ENCODE assay signal across 12 cellular contexts in the genomic region with DNA sequence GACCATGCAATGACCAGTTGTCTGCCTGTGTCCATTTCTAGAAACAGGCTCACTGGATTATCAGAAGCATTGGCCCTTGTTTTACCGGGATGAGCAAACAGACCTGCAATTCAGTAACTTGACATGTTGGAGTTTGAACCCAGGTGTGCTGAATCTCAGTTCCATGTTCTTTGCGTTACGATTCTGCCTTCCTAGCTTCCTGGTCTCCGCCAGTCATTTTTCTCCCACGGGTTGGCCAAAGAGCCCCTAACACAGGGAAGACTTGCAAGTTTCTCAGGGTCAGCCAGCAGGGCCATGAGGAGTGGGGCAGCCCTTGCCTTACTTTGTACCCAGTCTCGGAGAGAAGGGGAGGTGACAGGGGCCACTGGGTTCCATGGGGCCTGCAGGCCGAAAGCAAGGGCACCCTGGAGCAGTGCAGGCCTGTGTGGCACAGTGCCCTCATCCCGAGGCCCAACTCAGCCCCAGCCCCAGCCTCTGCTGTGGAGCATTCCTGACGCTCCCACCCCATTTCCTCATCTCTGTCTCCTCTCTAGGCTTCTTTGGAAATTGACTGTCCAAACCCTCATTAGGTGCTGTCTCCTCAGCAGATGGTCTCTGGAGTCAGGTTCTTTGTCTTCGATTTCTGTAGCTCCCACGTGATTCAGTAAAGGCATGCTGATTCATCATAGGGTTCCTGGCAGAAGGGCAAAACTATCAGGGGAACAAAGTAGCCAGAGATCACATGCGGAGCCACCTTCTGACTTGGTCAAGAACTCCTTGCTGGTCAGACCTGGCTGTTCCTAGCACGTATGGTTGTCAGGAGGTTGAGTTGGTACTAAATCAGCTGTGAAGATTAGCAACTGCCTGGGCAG. TPM values are rescaled to one million over a fixed set of nuclear protein-coding genes. Genes with fewer than 3 reads are reported as not detected.
DNase-seq lines count a peak whose midpoint lies in the region; ATAC-seq, FAIRE-seq and TF ChIP-seq lines count a peak whose summit lies in the region.
"Had no signal": no experiment of that assay in that cellular context is flagged by ENCODE, and none has a peak within 500 bp of the region (broad histone marks: within the 10 kb centered on the region; RNA-seq: fewer than 3 reads in every experiment).

No MANE protein-coding gene starts in this region.

- H3K36me3 ChIP-seq in SK-N-SH (replicated peaks in 1 of 2; ENCODE audit: control insufficient read depth in 1 of 2, insufficient read depth in 2 of 2, low read length in 1 of 2) (no peaks in the 10 kb centered on the region), osteoblast (ENCODE audit: insufficient read depth, low read length) (no peaks in the 10 kb centered on the region), OCI-LY7 (ENCODE audit: insufficient read depth, low read length) (0 out of 2 replicates have a peak, but pooled peaks cover 7% of the 10 kb centered on the region)

- DNase-seq in GM12892 (ENCODE audit: insufficient read length) = no peak
- no peak for DNase-seq in SK-N-SH
- DNase-seq in fibroblast of pulmonary artery (ENCODE audit: low read depth) = peak; percentile 49
- DNase-seq in osteoblast (ENCODE audit: insufficient read length, low spot score, missing footprints) = peak; percentile 81
- no peak for DNase-seq in HPDE6-E6E7 (ENCODE audit: extremely low spot score)
- no peak for DNase-seq in NCI-H187 (lab: John Stamatoyannopoulos, UW)
- no peak for DNase-seq in OCI-LY7 (ENCODE audit: low spot score)
- DNase-seq: activated T-cell treated with anti-CD3 and anti-CD28 coated beads, Interleukin-2, amount 50 U/mL, for 1 hour; Karpas-422; NCI-H526 had no signal

- 93% methylated on average over 12 of the region's 13 CpGs for WGBS in SK-N-SH (ENCODE audit: low lambda C conversion rate)

- H3K27me3 ChIP-seq in SK-N-SH (ENCODE audit: insufficient read depth) = no peaks in the 10 kb centered on the region
- H3K27me3 ChIP-seq in osteoblast (ENCODE audit: insufficient read depth, low read length) = no peaks in the 10 kb centered on the region

- no peak for ATAC-seq in GM21515 (IDR thresholded peaks at IDR 0.05; ENCODE audit: unreplicated experiment)

- TF ChIP-seq POLR2A in GM12892 (IDR thresholded peaks at IDR 0.05; ENCODE audit: low read depth, low read length) = no peak

- no peaks in the 10 kb centered on the region for H3K9me3 ChIP-seq in SK-N-SH
- no peaks in the 10 kb centered on the region for H3K9me3 ChIP-seq in osteoblast (ENCODE audit: low read depth, low read length)
- no peaks in the 10 kb centered on the region for H3K9me3 ChIP-seq in OCI-LY7 (ENCODE audit: low read length)
- H3K9me3 ChIP-seq: Caco-2 had no signal

- H3K4me1 ChIP-seq in SK-N-SH (ENCODE audit: control insufficient read depth in 1 of 2, insufficient read depth in 2 of 2, low read depth in 1 of 2, low read length in 1 of 2) = no peaks in the 10 kb centered on the region; a peak in 1 of 4 replicates
- H3K4me1 ChIP-seq in osteoblast (ENCODE audit: insufficient read depth, low read length) = peaks cover 13% of the 10 kb centered on the region
- peaks cover 31% of the 10 kb centered on the region for H3K4me1 ChIP-seq in OCI-LY7 (ENCODE audit: insufficient read depth, low read length, poor library complexity, severe bottlenecking)

- no peak overlapping the region for H2AFZ ChIP-seq in SK-N-SH (ENCODE audit: low read depth)
- H2AFZ ChIP-seq in osteoblast (ENCODE audit: low read length) = no peak overlapping the region
- no peak overlapping the region for H2AFZ ChIP-seq in OCI-LY7 (ENCODE audit: low read length)

- CTCF ChIA-PET in SK-N-SH (lab: Yijun Ruan, JAX) (interaction anchor here (1.5 kb wide), 1 partner anchor 19 kb away, joined by 3 read pairs; no protein-coding TSS in a partner anchor), OCI-LY7 (lab: Charles Lee; ENCODE audit: unreplicated experiment) (no interaction called here)

- BruUV-seq in OCI-LY7 (replicated peaks; lab: Mats Ljungman, UMichigan) = no TSS peak

- TF ChIP-seq RAD21 in SK-N-SH (IDR thresholded peaks at IDR 0.05; ENCODE audit: low read length) = no peak

- no peak overlapping the region for H3K4me3 ChIP-seq in SK-N-SH (ENCODE audit: low read depth in 2 of 2, low read length in 1 of 2)
- H3K4me3 ChIP-seq in fibroblast of pulmonary artery (replicated peaks; ENCODE audit: low read depth, low read length) = no peak overlapping the region
- H3K4me3 ChIP-seq in osteoblast (ENCODE audit: insufficient read depth, low read length) = no peak overlapping the region
- no peak overlapping the region for H3K4me3 ChIP-seq in OCI-LY7 (ENCODE audit: low read depth, low read length, poor library complexity, severe bottlenecking)

- H3K9ac ChIP-seq in SK-N-SH = no peak overlapping the region

- TF ChIP-seq CTCF in SK-N-SH (IDR thresholded peaks at IDR 0.05) (no peak), fibroblast of pulmonary artery (IDR thresholded peaks at IDR 0.05; ENCODE audit: low read length, missing control alignments) (no peak), osteoblast (IDR thresholded peaks at IDR 0.05; ENCODE audit: extremely low read depth, low read depth, low read length) (no peak), OCI-LY7 (conservative IDR thresholded peaks at IDR 0.05; ENCODE audit: low read length) (no peak)

- H3K9me2 ChIP-seq in SK-N-SH (no peaks in the 10 kb centered on the region), OCI-LY7 (ENCODE audit: insufficient read depth, low read length) (no peaks in the 10 kb centered on the region)

- peak; percentile 53 for FAIRE-seq in GM12892 (lab: Jason Lieb, UNC)

- peaks cover 67% of the 10 kb centered on the region for H3K79me2 ChIP-seq in SK-N-SH (ENCODE audit: insufficient read depth)
- H3K79me2 ChIP-seq in osteoblast (ENCODE audit: insufficient read depth, low read length) = peaks cover 64% of the 10 kb centered on the region
- peaks cover 41% of the 10 kb centered on the region; the same call in 1 of the 2 replicates for H3K79me2 ChIP-seq in OCI-LY7 (ENCODE audit: insufficient read depth, low read depth, low read length)

- no peak overlapping the region for H3K4me2 ChIP-seq in SK-N-SH
- H3K4me2 ChIP-seq in osteoblast (ENCODE audit: insufficient read depth, low read length) = no peak overlapping the region
- H3K4me2 ChIP-seq in OCI-LY7 (ENCODE audit: low read length) = no peak overlapping the region

- POLR2A ChIA-PET in SK-N-SH (lab: Yijun Ruan, JAX) (no interaction called here), OCI-LY7 (lab: Charles Lee) (interaction anchor here (0.7 kb wide), 1 partner anchor 36 kb away, joined by 6 read pairs; no protein-coding TSS in a partner anchor)

- intact Hi-C loops in OCI-LY7 (cut with micrococcal nuclease; ENCODE audit: unreplicated experiment) = no loop called here

- H3K27ac ChIP-seq in SK-N-SH (ENCODE audit: low read depth in 2 of 2, low read length in 1 of 2) (no peak overlapping the region), osteoblast (ENCODE audit: low read depth, low read length) (no peak overlapping the region), OCI-LY7 (ENCODE audit: low read depth, low read length, poor library complexity, severe bottlenecking) (no peak overlapping the region)

- no peak for TF ChIP-seq EP300 in SK-N-SH (IDR thresholded peaks at IDR 0.05; ENCODE audit: borderline replicate concordance in 1 of 2, low read depth in 1 of 2, low read length in 1 of 2)

- H3F3A ChIP-seq in SK-N-SH (replicated peaks; ENCODE audit: insufficient read depth) = no peaks in the 10 kb centered on the region

- 0 out of 2 replicates have a peak, but pooled peaks cover 16% of the 10 kb centered on the region for H4K20me1 ChIP-seq in SK-N-SH (ENCODE audit: insufficient read depth)
- peaks cover 31% of the 10 kb centered on the region for H4K20me1 ChIP-seq in osteoblast (ENCODE audit: insufficient read depth, low read length)
- no peaks in the 10 kb centered on the region for H4K20me1 ChIP-seq in OCI-LY7 (ENCODE audit: insufficient read depth, low read length)

TF ChIP-seq in SK-N-SH, 30 proteins besides CTCF, POLR2A, EP300 and RAD21 (continues in another document):
- TF ChIP-seq IRF3 (IDR thresholded peaks at IDR 0.05; ENCODE audit: low read depth, low read length) (no peak), EZH2phosphoT487 (IDR thresholded peaks at IDR 0.05; ENCODE audit: borderline replicate concordance, low read depth) (no peak), GABPA (IDR thresholded peaks at IDR 0.05; ENCODE audit: low read depth) (no peak)
- TF ChIP-seq, protein P1, sequence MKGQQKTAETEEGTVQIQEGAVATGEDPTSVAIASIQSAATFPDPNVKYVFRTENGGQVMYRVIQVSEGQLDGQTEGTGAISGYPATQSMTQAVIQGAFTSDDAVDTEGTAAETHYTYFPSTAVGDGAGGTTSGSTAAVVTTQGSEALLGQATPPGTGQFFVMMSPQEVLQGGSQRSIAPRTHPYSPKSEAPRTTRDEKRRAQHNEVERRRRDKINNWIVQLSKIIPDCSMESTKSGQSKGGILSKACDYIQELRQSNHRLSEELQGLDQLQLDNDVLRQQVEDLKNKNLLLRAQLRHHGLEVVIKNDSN (IDR thresholded peaks at IDR 0.05; ENCODE audit: borderline replicate concordance, low read depth) = peak; percentile 51; the same call in 1 of the 2 replicates

RNA-seq across cellular contexts. Expression of gene CDS2, which starts 23.6 kb away (rescaled TPM):
- polyA plus RNA-seq in GM12892 (2012; ENCODE audit: missing spikeins) = 17.6 TPM
- polyA plus RNA-seq in SK-N-SH (2012; rRNA removed) = 13.9 and 22.7 TPM in 2 replicates
- polyA plus RNA-seq in SK-N-SH (2012; cell fraction: cytosol; rRNA removed) = 19.9 and 22.1 TPM in 2 replicates
- 6.1 and 12.3 TPM in 2 replicates for polyA plus RNA-seq in SK-N-SH (2012; cell fraction: nucleus; rRNA removed)
- total RNA-seq in osteoblast (25.3 and 26.2 TPM in 2 replicates), OCI-LY7 (2022) (42.8 and 46.1 TPM in 2 replicates)
- total RNA-seq in OCI-LY7 (2014; rRNA removed; shearing (Covaris generic)) = 16.5 and 16.6 TPM in 2 replicates

RNA-seq across cellular contexts. Expression of gene PCNA, which starts 30.7 kb away (rescaled TPM):
- polyA plus RNA-seq in GM12892 (2012; ENCODE audit: missing spikeins) = 449 TPM
- 185 and 204 TPM in 2 replicates for polyA plus RNA-seq in SK-N-SH (2012; rRNA removed)
- 197 and 205 TPM in 2 replicates for polyA plus RNA-seq in SK-N-SH (2012; cell fraction: cytosol; rRNA removed)
- polyA plus RNA-seq in SK-N-SH (2012; cell fraction: nucleus; rRNA removed) = 75.7 and 102 TPM in 2 replicates
- total RNA-seq in osteoblast (62.2 and 66.2 TPM in 2 replicates), OCI-LY7 (2022) (470 and 513 TPM in 2 replicates)
- total RNA-seq in OCI-LY7 (2014; rRNA removed; shearing (Covaris generic)) = 499 and 567 TPM in 2 replicates

RNA-seq across cellular contexts. Expression of gene TMEM230, which starts 37.6 kb away (rescaled TPM):
- polyA plus RNA-seq in GM12892 (2012; ENCODE audit: missing spikeins) = 96.2 TPM
- 165 and 201 TPM in 2 replicates for polyA plus RNA-seq in SK-N-SH (2012; rRNA removed)
- polyA plus RNA-seq in SK-N-SH (2012; cell fraction: cytosol; rRNA removed) = 212 and 252 TPM in 2 replicates
- polyA plus RNA-seq in SK-N-SH (2012; cell fraction: nucleus; rRNA removed) = 42.0 and 62.2 TPM in 2 replicates
- total RNA-seq in osteoblast (108 and 141 TPM in 2 replicates), OCI-LY7 (2022) (81.1 and 90.5 TPM in 2 replicates)
- total RNA-seq in OCI-LY7 (2014; rRNA removed; shearing (Covaris generic)) = 114 and 138 TPM in 2 replicates

Comparison
In these comparisons a context has a peak if more than half of its experiments do, and no peak if none do; other contexts are left out.
1. DNase-seq: peak in fibroblast of pulmonary artery (single experiment) and osteoblast (single experiment); none in GM12892 (single experiment), SK-N-SH (single experiment), HPDE6-E6E7 (single experiment), NCI-H187 (0 of 2) and OCI-LY7 (single experiment).